In the genomic region with DNA sequence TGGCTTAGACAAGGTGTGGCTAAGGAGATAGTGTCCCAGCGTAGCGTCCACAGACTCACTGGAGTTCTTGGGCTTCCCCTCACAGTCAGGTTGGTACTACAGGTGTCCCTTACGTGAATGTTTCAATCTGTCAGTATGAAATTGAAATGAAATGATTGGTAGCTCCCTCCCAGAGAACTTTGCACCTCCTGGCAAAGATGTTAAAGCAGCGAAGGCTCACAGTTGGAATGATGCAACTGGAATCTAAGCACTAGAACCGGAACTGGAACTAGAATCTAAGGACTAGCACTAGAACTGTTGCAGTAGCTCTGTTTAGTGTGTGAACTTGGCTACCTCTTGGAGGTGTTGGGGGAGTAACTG, we compare ENCODE assay signal across 8 cellular contexts. TPM values are rescaled to one million over a fixed set of nuclear protein-coding genes. Genes with fewer than 3 reads are reported as not detected.
DNase-seq lines count a peak whose midpoint lies in the region; ATAC-seq and TF ChIP-seq lines count a peak whose summit lies in the region.

No MANE protein-coding gene starts in this region.

- H3K4me3 ChIP-seq in heart right ventricle: peak overlapping the region; percentile 62 to 93 (median 86)
- H3K4me3 ChIP-seq in WI38 (ENCODE audit: low read depth, low read length): peak overlapping the region; percentile 95
- peak overlapping the region; percentile 98 for H3K4me3 ChIP-seq in iPS-15b (ENCODE audit: low read depth, low read length)
- peak overlapping the region; percentile 81 for H3K4me3 ChIP-seq in suprapubic skin

- TF ChIP-seq POLR2A in suprapubic skin (IDR thresholded peaks at IDR 0.05): no peak

- DNase-seq in heart right ventricle: no peak
- DNase-seq in Right ventricle myocardium inferior (ENCODE audit: missing footprints): no peak
- DNase-seq in suprapubic skin (ENCODE audit: low spot score in 2 of 2): no peak

- peak overlapping the region; percentile 74 for H3K9ac ChIP-seq in iPS-15b (ENCODE audit: low read depth, low read length)

- H3K27me3 ChIP-seq in heart right ventricle (no peaks in the 10 kb centered on the region), iPS-15b (ENCODE audit: control insufficient read depth, insufficient read depth, low read length) (no peaks in the 10 kb centered on the region), suprapubic skin (no peaks in the 10 kb centered on the region)

- H3K4me1 ChIP-seq in heart right ventricle (peaks cover 11 to 85% (median 53%) of the 10 kb centered on the region in 9 donors), iPS-15b (ENCODE audit: control insufficient read depth, insufficient read depth, low read length) (peaks cover 7% of the 10 kb centered on the region), suprapubic skin (peaks cover 35% of the 10 kb centered on the region)

- 36 to 49% methylated on average over 5 of the region's 5 CpGs for WGBS in heart right ventricle, 2 donors
- 44% methylated on average over 5 of the region's 5 CpGs for WGBS in suprapubic skin

- no peak for TF ChIP-seq CTCF in heart right ventricle (IDR thresholded peaks at IDR 0.05)
- TF ChIP-seq CTCF in WI38 (IDR thresholded peaks at IDR 0.05; ENCODE audit: low read depth, low read length): no peak
- no peak for TF ChIP-seq CTCF in suprapubic skin (IDR thresholded peaks at IDR 0.05)

- intact Hi-C loops in heart right ventricle (cut with DNase I) (loop anchor here in 3 of 10 donors (2.0 to 5.0 kb wide), 4 partner anchors 52 to 370 kb away; partner anchors contain the start of genes CDC26 (in 2 of the 3), PRPF4 (in 2 of the 3) and SLC31A2 (in 1 of the 3)), Right ventricle myocardium inferior (cut with DNase I) (no loop called here)

- ATAC-seq in heart right ventricle (no peak), Right ventricle myocardium inferior (no peak), GM18498 (IDR thresholded peaks at IDR 0.05; ENCODE audit: unreplicated experiment) (no peak), GM18511 (IDR thresholded peaks at IDR 0.05; ENCODE audit: unreplicated experiment) (no peak), HG03280 (IDR thresholded peaks at IDR 0.05; ENCODE audit: unreplicated experiment) (no peak)

- peak overlapping the region in 7 of 10 donors; percentile 87 to 96 (median 91) for H3K27ac ChIP-seq in heart right ventricle
- H3K27ac ChIP-seq in suprapubic skin: peak overlapping the region; percentile 81

- H3K9me3 ChIP-seq in heart right ventricle (no peaks in the 10 kb centered on the region), iPS-15b (ENCODE audit: control insufficient read depth, insufficient read depth, low read length) (no peaks in the 10 kb centered on the region), suprapubic skin (no peaks in the 10 kb centered on the region)

- peaks cover 0 to 12% (median 0%) of the 10 kb centered on the region in 9 donors for H3K36me3 ChIP-seq in heart right ventricle
- H3K36me3 ChIP-seq in iPS-15b (ENCODE audit: control insufficient read depth, insufficient read depth, low read length): no peaks in the 10 kb centered on the region
- no peaks in the 10 kb centered on the region for H3K36me3 ChIP-seq in suprapubic skin

- TF ChIP-seq EP300 in suprapubic skin (IDR thresholded peaks at IDR 0.05): no peak

RNA-seq across cellular contexts. Expression of gene SLC31A1, which starts 1.1 kb away (rescaled TPM):
- total RNA-seq in heart right ventricle (10 to 100 TPM in 7 of 10 donors, 1 to 10 TPM in 3; 9.3 to 18.4 (median 10.9) TPM), Right ventricle myocardium inferior (12.0 TPM), suprapubic skin (10 to 100 TPM; 17.1 to 46.3 (median 27.2) TPM)
- 10 to 100 TPM in 1 of 2 donors, 1 to 10 TPM in 1; 3.6 to 13.0 TPM for polyA plus RNA-seq in heart right ventricle

RNA-seq across cellular contexts. Expression of gene FKBP15, which starts 1.4 kb away (rescaled TPM):
- total RNA-seq in heart right ventricle (10 to 100 TPM; 16.3 to 27.9 (median 20.1) TPM), Right ventricle myocardium inferior (19.4 TPM), suprapubic skin (10 to 100 TPM; 26.2 to 45.7 (median 30.5) TPM)
- polyA plus RNA-seq in heart right ventricle: 10 to 100 TPM; 10.7 to 12.4 TPM

RNA-seq across cellular contexts. Expression of gene CDC26, which starts 52.9 kb away (rescaled TPM):
- total RNA-seq in heart right ventricle (10 to 100 TPM; 26.7 to 39.7 (median 30.8) TPM), Right ventricle myocardium inferior (38.3 TPM), suprapubic skin (10 to 100 TPM; 18.8 to 21.9 (median 20.4) TPM)
- 10 to 100 TPM; 24.6 to 48.8 TPM for polyA plus RNA-seq in heart right ventricle

RNA-seq across cellular contexts. Expression of gene PRPF4, which starts 53.0 kb away (rescaled TPM):
- 10 to 100 TPM; 10.7 to 17.2 (median 13.3) TPM for total RNA-seq in heart right ventricle
- 10 to 100 TPM in 1 of 2 donors, 1 to 10 TPM in 1; 5.3 to 13.7 TPM for polyA plus RNA-seq in heart right ventricle
- total RNA-seq in Right ventricle myocardium inferior: 11.0 TPM
- total RNA-seq in suprapubic skin: 10 to 100 TPM; 13.6 to 21.3 (median 17.6) TPM
